In the genomic region with DNA sequence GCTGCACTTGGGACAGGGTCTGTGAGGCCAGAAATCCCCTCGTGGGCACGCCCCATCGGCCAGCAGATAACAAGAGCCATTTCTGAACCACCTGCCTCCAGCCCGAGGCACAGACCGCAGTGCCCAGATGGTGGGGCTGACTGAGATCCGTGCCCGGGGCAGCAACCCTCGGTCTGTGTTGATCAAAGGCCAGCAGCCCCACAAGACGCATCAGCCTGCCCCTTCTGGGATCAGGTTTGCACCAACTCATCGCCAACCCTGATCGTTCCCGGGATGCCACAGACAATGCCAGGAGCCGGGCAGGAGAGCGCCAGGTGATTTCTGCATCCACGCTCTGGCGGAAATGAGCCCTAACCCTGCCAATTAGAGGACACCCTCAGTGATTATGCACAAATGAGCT, we compare ENCODE assay signal across 21 cellular contexts.
DNase-seq lines count a peak whose midpoint lies in the region; TF ChIP-seq lines count a peak whose summit lies in the region.
"Had no signal": no experiment of that assay in that cellular context is flagged by ENCODE, and none has a peak within 500 bp of the region (broad histone marks: within the 10 kb centered on the region; RNA-seq: fewer than 3 reads in every experiment).

No MANE protein-coding gene starts in this region.

- no peak overlapping the region for H3K27ac Mint-ChIP-seq in endodermal cell
- H3K27ac Mint-ChIP-seq: activated CD4-positive, alpha-beta memory T cell treated with anti-CD3 and anti-CD28 coated beads, Interleukin-2, amount 10 ng/mL, durations not matched to agents 7 days and 5 days; activated naive CD4-positive, alpha-beta T cell treated with anti-CD3 and anti-CD28 coated beads for 36 hours; T-helper 2 cell treated with Interferon-gamma antibody and Interleukin-4, amounts not matched to agents 5 μg/mL and 100 μg/mL, for 36 hours had no signal

- no peaks in the 10 kb centered on the region for H3K27me3 Mint-ChIP-seq in endodermal cell (ENCODE audit: insufficient read depth)

- H3K4me3 Mint-ChIP-seq in endodermal cell = no peak overlapping the region
- H3K4me3 Mint-ChIP-seq: activated CD4-positive, alpha-beta memory T cell treated with anti-CD3 and anti-CD28 coated beads, Interleukin-2, amount 10 ng/mL, durations not matched to agents 7 days and 5 days; activated naive CD4-positive, alpha-beta T cell treated with anti-CD3 and anti-CD28 coated beads for 36 hours; activated T-cell treated with anti-CD3 and anti-CD28 coated beads, Interleukin-2, amount 50 U/mL, for 4 hours; neural crest cell; T-helper 2 cell treated with Interferon-gamma antibody and Interleukin-4, amounts not matched to agents 5 μg/mL and 100 μg/mL, for 36 hours had no signal

- TF ChIP-seq POLR2A in spleen (IDR thresholded peaks at IDR 0.05) (no peak), thyroid gland (IDR thresholded peaks at IDR 0.05) (no peak)

- H3K36me3 ChIP-seq in endodermal cell (ENCODE audit: control insufficient read depth, insufficient read depth, low read length) (peaks cover 6% of the 10 kb centered on the region), spleen (peaks cover 0 to 57% (median 8%) of the 10 kb centered on the region in 6 donors), thyroid gland (no peaks in the 10 kb centered on the region)
- H3K36me3 ChIP-seq: Peyer's patch had no signal

- intact Hi-C loops in spleen (cut with DNase I; ENCODE audit: low total_unique reads) (no loop called here), thyroid gland (cut with DNase I) (no loop called here)

- no peaks in the 10 kb centered on the region for H3K9me3 Mint-ChIP-seq in endodermal cell
- H3K9me3 Mint-ChIP-seq: activated CD4-positive, alpha-beta memory T cell treated with anti-CD3 and anti-CD28 coated beads, Interleukin-2, amount 10 ng/mL, durations not matched to agents 7 days and 5 days; activated naive CD4-positive, alpha-beta T cell treated with anti-CD3 and anti-CD28 coated beads for 36 hours; activated T-cell treated with anti-CD3 and anti-CD28 coated beads, Interleukin-2, amount 50 U/mL, for 4 hours; neural crest cell; T-helper 2 cell treated with Interferon-gamma antibody and Interleukin-4, amounts not matched to agents 5 μg/mL and 100 μg/mL, for 36 hours had no signal

- peaks cover 21% of the 10 kb centered on the region for H3K4me1 Mint-ChIP-seq in endodermal cell
- H3K4me1 Mint-ChIP-seq: activated CD4-positive, alpha-beta memory T cell treated with anti-CD3 and anti-CD28 coated beads, Interleukin-2, amount 10 ng/mL, durations not matched to agents 7 days and 5 days; neural crest cell had no signal

- no peaks in the 10 kb centered on the region for H3K27me3 ChIP-seq in endodermal cell (ENCODE audit: control insufficient read depth, insufficient read depth, low read length, poor library complexity, severe bottlenecking)
- H3K27me3 ChIP-seq in spleen (replicated peaks in 1 of 7) = peaks cover 0 to 52% (median 0%) of the 10 kb centered on the region in 7 donors
- H3K27me3 ChIP-seq in thyroid gland = no peaks in the 10 kb centered on the region
- H3K27me3 ChIP-seq: Peyer's patch had no signal

- peaks cover 14% of the 10 kb centered on the region for H3K4me1 ChIP-seq in endodermal cell (ENCODE audit: control insufficient read depth, insufficient read depth, low read length)
- H3K4me1 ChIP-seq in spleen = peaks cover 0 to 16% (median 9%) of the 10 kb centered on the region in 6 donors
- peaks cover 4 to 21% of the 10 kb centered on the region in 2 donors for H3K4me1 ChIP-seq in thyroid gland
- H3K4me1 ChIP-seq: ascending aorta had no signal

- no peak overlapping the region for H3K9ac ChIP-seq in endodermal cell (ENCODE audit: extremely low read depth, low read length, poor library complexity, severe bottlenecking)
- H3K9ac ChIP-seq: SK-N-SH had no signal

- H3K4me3 ChIP-seq in endodermal cell (ENCODE audit: low read length) (no peak overlapping the region), spleen (no peak overlapping the region), thyroid gland (replicated peaks in 1 of 3) (no peak overlapping the region)
- H3K4me3 ChIP-seq: ascending aorta, Peyer's patch had no signal

- TF ChIP-seq CTCF in endodermal cell (conservative IDR thresholded peaks at IDR 0.05) (no peak), spleen (IDR thresholded peaks at IDR 0.05 in 8 of 11, conservative IDR thresholded peaks at IDR 0.05 in 3 of 11) (no peak), thyroid gland (IDR thresholded peaks at IDR 0.05) (no peak)

- H3K36me3 Mint-ChIP-seq in endodermal cell (ENCODE audit: low read depth) = peaks cover 8% of the 10 kb centered on the region

- H3K9me3 ChIP-seq in endodermal cell (ENCODE audit: control insufficient read depth, low read length) (no peaks in the 10 kb centered on the region), spleen (no peaks in the 10 kb centered on the region), thyroid gland (no peaks in the 10 kb centered on the region)
- H3K9me3 ChIP-seq: ascending aorta, Peyer's patch, SK-N-SH had no signal

- DNase-seq in DMS 273 (lab: John Stamatoyannopoulos, UW; ENCODE audit: unreplicated experiment) (peak; percentile 43), DMS 273 treated with DMSO at 0.1 percent for 48 hours (lab: John Stamatoyannopoulos, UW) (no peak), NCI-H526 treated with DMSO at 0.1 percent for 48 hours (lab: John Stamatoyannopoulos, UW) (peak; percentile 27), endodermal cell (peak; percentile 49), spleen (peak; percentile 46), thyroid gland (no peak), NCI-H2029 (lab: John Stamatoyannopoulos, UW) (no peak), activated T-cell treated with anti-CD3 and anti-CD28 coated beads for 4 hours (no peak)
- DNase-seq: activated CD4-positive, alpha-beta memory T cell treated with anti-CD3 and anti-CD28 coated beads, Interleukin-2, amount 10 ng/mL, durations not matched to agents 7 days and 5 days; activated CD4-positive, CD25-positive, alpha-beta regulatory T cell; activated naive CD4-positive, alpha-beta T cell treated with anti-CD3 and anti-CD28 coated beads for 36 hours; activated T-cell treated with anti-CD3 and anti-CD28 coated beads, Interleukin-2, amount 50 U/mL, for 4 hours; COR-L47; midbrain; NCI-H1048; SK-N-SH had no signal

- WGBS in endodermal cell (ENCODE audit: insufficient coverage in 1 of 2, insufficient read length in 1 of 2), 2 experiments = 92 to 98% methylated on average over 12 to 16 of the region's 16 CpGs
- WGBS in spleen, 5 donors = 92 to 95% (median 93%) methylated on average over 12 to 16 of the region's 16 CpGs
- 87 to 94% methylated on average over 9 to 16 of the region's 16 CpGs for WGBS in thyroid gland, 2 donors

- H3K27ac ChIP-seq in endodermal cell (ENCODE audit: low read depth, low read length) (no peak overlapping the region), spleen (no peak overlapping the region), thyroid gland (no peak overlapping the region)
- H3K27ac ChIP-seq: 22Rv1, ascending aorta, Peyer's patch had no signal

Comparison
In these comparisons a context has a peak if more than half of its experiments do, and no peak if none do; other contexts are left out.
1. DNase-seq: peak in DMS 273 (single experiment), NCI-H526 treated with DMSO at 0.1 percent for 48 hours (single experiment), endodermal cell (single experiment) and spleen (single experiment); none in DMS 273 treated with DMSO at 0.1 percent for 48 hours (single experiment), thyroid gland (0 of 2), NCI-H2029 (single experiment) and activated T-cell treated with anti-CD3 and anti-CD28 coated beads for 4 hours (single experiment).